ENCODE assay signal across 10 cellular contexts in genomic region chr1:61132176-61133047, GRCh38. TPM values are rescaled to one million over a fixed set of nuclear protein-coding genes. Genes with fewer than 3 reads are reported as not detected.
A peak's percentile ranks its signal among the peaks of the same experiment; 100 is the strongest.
DNase-seq lines count a peak whose midpoint lies in the region; FAIRE-seq and TF ChIP-seq lines count a peak whose summit lies in the region.
"Had no signal": no experiment of that assay in that cellular context is flagged by ENCODE, and none has a peak within 500 bp of the region (broad histone marks: within the 10 kb centered on the region; RNA-seq: fewer than 3 reads in every experiment).

No MANE protein-coding gene starts in this region.

- H2AFZ ChIP-seq in H1 (ENCODE audit: low read length): no peak overlapping the region

- H2BK15ac ChIP-seq in H1 (ENCODE audit: low read length): no peak overlapping the region

- no peak overlapping the region for H3K23ac ChIP-seq in H1 (ENCODE audit: insufficient read length)

- no peak overlapping the region for H4K91ac ChIP-seq in H1 (replicated peaks; ENCODE audit: insufficient read length, low read length)

- H3K4me1 Mint-ChIP-seq in mesothelial cell of epicardium: peaks cover 59% of the 10 kb centered on the region

- 86% methylated on average over 9 of the region's 9 CpGs; no CpG with 5 or more reads in 1 of the 2 experiments for WGBS in H1 (ENCODE audit: extremely low coverage in 1 of 2, insufficient coverage in 1 of 2, insufficient read length in 1 of 2, insufficient replicate concordance in 2 of 2, low coverage in 1 of 2, low lambda C conversion rate in 2 of 2, missing lambda C conversion rate in 1 of 2), 2 experiments

- intact Hi-C loops in uterus (cut with DNase I; ENCODE audit: low total_unique reads): no loop called here

- TF ChIP-seq EP300 in H1 (IDR thresholded peaks at IDR 0.05; ENCODE audit: borderline replicate concordance in 1 of 2, low read depth in 2 of 2, low read length in 2 of 2): no peak

- H3K9me3 ChIP-seq in H1 (ENCODE audit: insufficient read depth in 2 of 2, low read depth in 1 of 2, low read length in 1 of 2) (no peaks in the 10 kb centered on the region), uterus (no peaks in the 10 kb centered on the region)

- H3K4ac ChIP-seq in H1 (replicated peaks; ENCODE audit: insufficient read length, low read depth, low read length): no peak overlapping the region

- FAIRE-seq in H1 (lab: Jason Lieb, UNC) (peak; percentile 7), urothelium cell line (lab: Jason Lieb, UNC) (no peak)
- FAIRE-seq: A204.1 had no signal

- H3K56ac ChIP-seq in H1 (replicated peaks; ENCODE audit: insufficient read length, low read depth, low read length): no peak overlapping the region

- no peak overlapping the region for H2AK5ac ChIP-seq in H1 (ENCODE audit: low read depth, low read length)

- TF ChIP-seq CTCF in H1 (IDR thresholded peaks at IDR 0.05; ENCODE audit: control extremely low read depth in 1 of 3, insufficient read depth in 1 of 3, low read depth in 1 of 3, low read length in 3 of 3) (no peak), mesothelial cell of epicardium (IDR thresholded peaks at IDR 0.05; ENCODE audit: unreplicated experiment) (no peak), uterus (IDR thresholded peaks at IDR 0.05) (no peak)

- H3K4me3 Mint-ChIP-seq in mesothelial cell of epicardium: peak overlapping the region; percentile 38

- H2BK5ac ChIP-seq in H1 (ENCODE audit: low read depth, low read length): no peak overlapping the region

- H3K79me2 ChIP-seq in H1 (ENCODE audit: control insufficient read depth in 1 of 2, insufficient read depth in 2 of 2, low read length in 2 of 2): no peaks in the 10 kb centered on the region

- peak; percentile 19 for DNase-seq in NOMO-1 treated with DMSO at 0.1 percent for 48 hours (lab: John Stamatoyannopoulos, UW; ENCODE audit: unreplicated experiment)
- no peak for DNase-seq in NOMO-1 treated with dmso at 0.1 percent for 144 hours (lab: John Stamatoyannopoulos, UW; ENCODE audit: unreplicated experiment)
- DNase-seq in H1 (ENCODE audit: low read depth in 1 of 2, low spot score in 2 of 2): no peak
- no peak for DNase-seq in mesothelial cell of epicardium (ENCODE audit: low spot score in 2 of 2, unreplicated experiment in 2 of 2)
- no peak for DNase-seq in uterus
- DNase-seq in KBM-7: no peak
- DNase-seq in kidney glomerular epithelial cell (lab: John Stamatoyannopoulos, UW): no peak
- no peak for DNase-seq in urothelium cell line (ENCODE audit: low spot score)
- DNase-seq: activated CD4-positive, alpha-beta T cell treated with anti-CD3 and anti-CD28 coated beads for 48 hours had no signal

- no peak for TF ChIP-seq RAD21 in H1 (IDR thresholded peaks at IDR 0.05 in 1 of 2, conservative IDR thresholded peaks at IDR 0.05 in 1 of 2; ENCODE audit: low read depth in 2 of 2, low read length in 2 of 2)

- H3K27me3 Mint-ChIP-seq in mesothelial cell of epicardium (ENCODE audit: low read depth): no peaks in the 10 kb centered on the region

- H3K27ac ChIP-seq in H1 (ENCODE audit: low read depth, low read length) (no peak overlapping the region), uterus (peak overlapping the region; percentile 55 to 63)

- H4K5ac ChIP-seq in H1 (ENCODE audit: insufficient read length, low read depth, low read length): no peak overlapping the region

- no peaks in the 10 kb centered on the region for H3K79me1 ChIP-seq in H1 (ENCODE audit: low read depth, low read length)

- no peaks in the 10 kb centered on the region for H3K27me3 ChIP-seq in H1 (replicated peaks in 1 of 4; ENCODE audit: control insufficient read depth in 3 of 4, extremely low read depth in 1 of 4, insufficient read depth in 3 of 4, low read length in 3 of 4)
- H3K27me3 ChIP-seq in uterus: no peaks in the 10 kb centered on the region

- POLR2A ChIA-PET in H1 (lab: Charles Lee; ENCODE audit: partially characterized antibody): interaction anchor here (1.0 kb wide), 1 partner anchor 36 kb away, joined by 3 read pairs; no protein-coding TSS in a partner anchor

- peaks cover 7% of the 10 kb centered on the region for H3K36me3 Mint-ChIP-seq in mesothelial cell of epicardium

- H3K14ac ChIP-seq in H1 (ENCODE audit: insufficient read length): no peak overlapping the region

- CTCF ChIA-PET in H1 (lab: Charles Lee; ENCODE audit: partially characterized antibody): interaction anchor here (0.9 kb wide), 1 partner anchor 24 kb away, joined by 4 read pairs; no protein-coding TSS in a partner anchor

- no peak overlapping the region for H3K4me2 ChIP-seq in H1 (ENCODE audit: insufficient read depth in 1 of 2, low read depth in 2 of 2, low read length in 2 of 2)

- no peak overlapping the region for H2BK120ac ChIP-seq in H1 (replicated peaks; ENCODE audit: low read depth, low read length)

- H3K23me2 ChIP-seq in H1 (ENCODE audit: low read depth, low read length): no peaks in the 10 kb centered on the region

- H3K4me1 ChIP-seq in H1 (replicated peaks in 1 of 4; ENCODE audit: control insufficient read depth in 3 of 4, insufficient read depth in 4 of 4, low read length in 3 of 4): no peaks in the 10 kb centered on the region
- H3K4me1 ChIP-seq in uterus: peaks cover 0 to 4% of the 10 kb centered on the region in 2 donors

- H3K9ac ChIP-seq in H1 (replicated peaks in 1 of 4; ENCODE audit: extremely low read depth in 1 of 4, low read depth in 3 of 4, low read length in 3 of 4): no peak overlapping the region

- no peak overlapping the region for H3K18ac ChIP-seq in H1 (ENCODE audit: extremely low read depth, low read length)

- in situ Hi-C loops in KBM-7 (cut with MboI; ENCODE audit: low pct_unique_long_range_greater_than_20kb, low sequenced_read_pairs): no loop called here

- H4K20me1 ChIP-seq in H1 (replicated peaks in 1 of 2; ENCODE audit: control insufficient read depth in 1 of 2, insufficient read depth in 2 of 2, low read length in 2 of 2): no peaks in the 10 kb centered on the region

- no peak overlapping the region for H2BK12ac ChIP-seq in H1 (ENCODE audit: low read depth, low read length)

- H3K4me3 ChIP-seq in H1 (ENCODE audit: extremely low read depth in 1 of 4, insufficient read depth in 2 of 4, low read depth in 3 of 4, low read length in 4 of 4) (no peak overlapping the region), uterus (peak overlapping the region in 1 of 2 donors; percentile 1)

- H3K36me3 ChIP-seq in H1 (ENCODE audit: control insufficient read depth in 2 of 4, insufficient read depth in 4 of 4, low read length in 3 of 4) (no peaks in the 10 kb centered on the region), uterus (no peaks in the 10 kb centered on the region)

- peak overlapping the region; percentile 94 for H3K27ac Mint-ChIP-seq in mesothelial cell of epicardium

- H4K8ac ChIP-seq in H1 (ENCODE audit: extremely low read depth, insufficient read depth, low read length): no peak overlapping the region

- no peak for TF ChIP-seq POLR2A in H1 (IDR thresholded peaks at IDR 0.05; ENCODE audit: control extremely low read depth in 1 of 2, low read depth in 2 of 2, low read length in 2 of 2)
- TF ChIP-seq POLR2A in uterus (IDR thresholded peaks at IDR 0.05): no peak

- no peaks in the 10 kb centered on the region for H3K9me3 Mint-ChIP-seq in mesothelial cell of epicardium

- H2BK20ac ChIP-seq in H1 (ENCODE audit: low read length): no peak overlapping the region

TF ChIP-seq in H1, 55 proteins besides CTCF, POLR2A, EP300 and RAD21 (continues in another document):
- TF ChIP-seq FOSL1 (IDR thresholded peaks at IDR 0.05; ENCODE audit: insufficient read depth, low read depth, low read length) (no peak), KDM4A (IDR thresholded peaks at IDR 0.05; ENCODE audit: low read depth, low read length, severe bottlenecking) (no peak), KDM1A (IDR thresholded peaks at IDR 0.05; ENCODE audit: borderline replicate concordance, low read length) (no peak), USF2 (IDR thresholded peaks at IDR 0.05; ENCODE audit: low read length) (no peak), YY1 (IDR thresholded peaks at IDR 0.05; ENCODE audit: low read depth, low read length) (no peak), BRCA1 (IDR thresholded peaks at IDR 0.05; ENCODE audit: low read depth, low read length) (no peak), ZNF274 (IDR thresholded peaks at IDR 0.05; ENCODE audit: borderline replicate concordance, extremely low read depth, low read length) (no peak), BACH1 (IDR thresholded peaks at IDR 0.05; ENCODE audit: low read length) (no peak), SIRT6 (IDR thresholded peaks at IDR 0.05; ENCODE audit: low read length) (no peak), CBX5 (IDR thresholded peaks at IDR 0.05; ENCODE audit: low read depth, low read length) (no peak), GABPA (IDR thresholded peaks at IDR 0.05; ENCODE audit: borderline replicate concordance, insufficient read depth, low read length) (no peak), TBP (IDR thresholded peaks at IDR 0.05; ENCODE audit: low read depth, low read length) (no peak)
- TF ChIP-seq, protein P1, sequence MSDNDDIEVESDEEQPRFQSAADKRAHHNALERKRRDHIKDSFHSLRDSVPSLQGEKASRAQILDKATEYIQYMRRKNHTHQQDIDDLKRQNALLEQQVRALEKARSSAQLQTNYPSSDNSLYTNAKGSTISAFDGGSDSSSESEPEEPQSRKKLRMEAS (IDR thresholded peaks at IDR 0.05): no peak

RNA-seq across cellular contexts. Expression of gene NFIA, which starts 50.1 kb away (rescaled TPM):
- 1.8 and 2.3 TPM in 2 replicates for total RNA-seq in H1 (2021; fragmentation: NEBNext Ultra II Directional; extraction: Animal tissue kit (Norgen Biotek cat#: 25700))
- 1.4 and 2.3 TPM in 2 replicates for polyA plus RNA-seq in H1 (2011; rRNA removed)
- 1.0 TPM for polyA plus RNA-seq in H1 (2011; cell fraction: cytosol; rRNA removed)
- polyA plus RNA-seq in H1 (2011; cell fraction: nucleus; rRNA removed): 2.8 TPM
- 1.1 to 1.5 TPM (median 1.3 TPM) in 4 replicates for polyA plus RNA-seq in H1 (2012, experiment 1 of 2)
- polyA plus RNA-seq in H1 (2012, experiment 2 of 2): 0.25 TPM
- 1.4 TPM for polyA plus RNA-seq in H1 (2013, experiment 1 of 2)
- 1.3 TPM for polyA plus RNA-seq in H1 (2013, experiment 2 of 2)
- 7.0 and 13.4 TPM in 2 replicates for polyA minus RNA-seq in H1 (2011; rRNA and poly(A)+ RNA removed)
- 4.1 TPM for polyA minus RNA-seq in H1 (2011; cell fraction: cytosol; rRNA and poly(A)+ RNA removed)
- polyA minus RNA-seq in H1 (2011; cell fraction: nucleus; rRNA and poly(A)+ RNA removed): 12.6 TPM
- total RNA-seq in mesothelial cell of epicardium (152 to 163 TPM (median 162 TPM) in 3 replicates), uterus (100 to 1,000 TPM in 1 of 4 donors, 10 to 100 TPM in 3; 49.2 to 116 (median 64.9) TPM)

Comparison
In these comparisons a context has a peak if more than half of its experiments do, and no peak if none do; other contexts are left out.
1. RNA of gene NFIA, which starts 50.1 kb away (total RNA-seq): 152 to 163 TPM in mesothelial cell of epicardium and 49.2 to 116 TPM in uterus; 1.8 to 2.3 TPM in H1; every median in the first group is over 10 times any median in the second.